In the genomic region with DNA sequence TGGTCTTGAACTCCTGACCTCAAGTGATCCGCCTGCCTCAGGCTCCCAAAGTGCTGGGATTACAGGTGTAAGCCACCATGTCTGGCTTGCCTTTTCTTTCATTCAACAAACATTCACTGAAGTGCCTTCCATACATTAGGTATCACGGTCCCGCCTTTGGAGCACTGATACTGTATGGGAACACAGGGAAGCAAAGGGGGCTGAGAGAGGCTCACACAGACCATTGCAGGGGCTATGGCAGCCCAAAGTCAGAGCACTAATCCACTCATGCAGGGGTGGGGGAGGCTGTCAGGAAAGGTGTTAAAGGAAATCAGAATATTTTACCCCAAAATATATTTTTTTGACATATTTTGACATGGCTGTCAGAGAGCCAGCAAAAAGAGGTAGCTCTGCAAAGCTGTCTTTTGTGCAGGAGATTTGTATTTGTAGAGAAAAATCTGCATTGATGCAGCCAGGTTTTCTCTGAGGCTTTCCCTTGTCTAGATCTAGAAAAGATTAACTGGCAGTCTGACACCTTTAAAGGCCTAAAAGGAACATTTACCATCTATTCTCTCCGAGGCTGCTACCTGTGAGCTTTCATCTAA, we compare ENCODE assay signal across 18 cellular contexts.
"Had no signal": no experiment of that assay in that cellular context is flagged by ENCODE, and none has a peak within 500 bp of the region (broad histone marks: within the 10 kb centered on the region; RNA-seq: fewer than 3 reads in every experiment).

No MANE protein-coding gene starts in this region.

- H3K4me3 Mint-ChIP-seq: activated CD8-positive, alpha-beta memory T cell treated with anti-CD3 and anti-CD28 coated beads, Interleukin-2, amount 10 ng/mL, durations not matched to agents 7 days and 5 days; activated naive CD8-positive, alpha-beta T cell treated with anti-CD3 and anti-CD28 coated beads, Interleukin-2, amount 10 ng/mL, durations not matched to agents 7 days and 5 days; activated T-cell treated with anti-CD3 and anti-CD28 coated beads, Interleukin-2, amount 50 U/mL, for 24 hours; naive thymus-derived CD4-positive, alpha-beta T cell had no signal

- H3K27me3 Mint-ChIP-seq: activated T-cell treated with anti-CD3 and anti-CD28 coated beads, Interleukin-2, amount 50 U/mL, for 24 hours had no signal

- FAIRE-seq: bronchial epithelial cell, endometrium, keratinocyte had no signal

- ATAC-seq: activated CD8-positive, alpha-beta memory T cell treated with anti-CD3 and anti-CD28 coated beads, Interleukin-2, amount 10 ng/mL, durations not matched to agents 7 days and 5 days; esophagus mucosa; naive thymus-derived CD4-positive, alpha-beta T cell had no signal

- H3K36me3 Mint-ChIP-seq: activated CD8-positive, alpha-beta memory T cell treated with anti-CD3 and anti-CD28 coated beads, Interleukin-2, amount 10 ng/mL, durations not matched to agents 7 days and 5 days; activated naive CD8-positive, alpha-beta T cell treated with anti-CD3 and anti-CD28 coated beads, Interleukin-2, amount 10 ng/mL, durations not matched to agents 7 days and 5 days; naive thymus-derived CD4-positive, alpha-beta T cell had no signal

- H3K4me3 ChIP-seq: dorsolateral prefrontal cortex, lung, testis had no signal

- H3K4me1 ChIP-seq: testis had no signal

- H3K27ac ChIP-seq: testis had no signal

- H3K9me3 ChIP-seq: testis had no signal

- DNase-seq: activated CD4-positive, alpha-beta T cell treated with anti-CD3 and anti-CD28 coated beads for 1 hour; activated CD4-positive, alpha-beta T cell treated with anti-CD3 and anti-CD28 coated beads, Interleukin-2, amount 50 U/mL, for 48 hours; activated CD8-positive, alpha-beta memory T cell treated with anti-CD3 and anti-CD28 coated beads, Interleukin-2, amount 10 ng/mL, durations not matched to agents 7 days and 5 days; activated gamma-delta T cell; activated naive CD8-positive, alpha-beta T cell treated with anti-CD3 and anti-CD28 coated beads, Interleukin-2, amount 10 ng/mL, durations not matched to agents 7 days and 5 days; activated T-cell treated with anti-CD3 and anti-CD28 coated beads, Interleukin-2, amount 50 U/mL, for 24 hours; anterior cingulate cortex; dorsolateral prefrontal cortex; foreskin fibroblast; naive thymus-derived CD4-positive, alpha-beta T cell; stimulated activated CD4-positive, alpha-beta T cell treated with anti-CD3 and anti-CD28 coated beads, Interleukin-2, amount 100 ng/mL, for 48 hours; stimulated activated naive CD4-positive, alpha-beta T cell treated with Interleukin-2 at 50 U/mL for 16 hours; testis had no signal

- H3K27ac Mint-ChIP-seq: activated CD8-positive, alpha-beta memory T cell treated with anti-CD3 and anti-CD28 coated beads, Interleukin-2, amount 10 ng/mL, durations not matched to agents 7 days and 5 days; activated naive CD8-positive, alpha-beta T cell treated with anti-CD3 and anti-CD28 coated beads, Interleukin-2, amount 10 ng/mL, durations not matched to agents 7 days and 5 days; activated T-cell treated with anti-CD3 and anti-CD28 coated beads, Interleukin-2, amount 50 U/mL, for 24 hours; naive thymus-derived CD4-positive, alpha-beta T cell had no signal

- H3K9me3 Mint-ChIP-seq: activated naive CD8-positive, alpha-beta T cell treated with anti-CD3 and anti-CD28 coated beads, Interleukin-2, amount 10 ng/mL, durations not matched to agents 7 days and 5 days; activated T-cell treated with anti-CD3 and anti-CD28 coated beads, Interleukin-2, amount 50 U/mL, for 24 hours; naive thymus-derived CD4-positive, alpha-beta T cell had no signal

- H3K27me3 ChIP-seq: dorsolateral prefrontal cortex, testis had no signal
